In genomic region chr1:213162862-213163261, GRCh38 we compare ENCODE assay signal across 21 cellular contexts.
"Had no signal": no experiment of that assay in that cellular context is flagged by ENCODE, and none has a peak within 500 bp of the region (broad histone marks: within the 10 kb centered on the region; RNA-seq: fewer than 3 reads in every experiment).

No MANE protein-coding gene starts in this region.

- H3K27me3 ChIP-seq: adrenal gland, ascending aorta, brain microvascular endothelial cell, neutrophil, pancreas, right lobe of liver, stomach had no signal

- H3K4me1 ChIP-seq: pancreas, right lobe of liver, stomach had no signal

- DNase-seq: activated gamma-delta T cell treated with Interleukin-2 at 50 U/mL for 16 hours; activated T-cell treated with anti-CD3 and anti-CD28 coated beads, Interleukin-2, amount 50 U/mL, for 1 hour; central memory CD4-positive, alpha-beta T cell; effector memory CD8-positive, alpha-beta T cell; hypothalamus; mammary epithelial cell; pancreas; right lobe of liver; small intestine; stimulated activated CD4-positive, alpha-beta T cell treated with anti-CD3 and anti-CD28 coated beads, Interleukin-15, amount 100 ng/mL, for 24 hours; stomach; T-helper 1 cell; trophoblast cell had no signal

- H3K4me3 ChIP-seq: adrenal gland, ascending aorta, pancreas, right lobe of liver, stomach had no signal

- H3K9me3 ChIP-seq: adrenal gland, ascending aorta, neutrophil, pancreas, right lobe of liver, stomach had no signal

- H3K36me3 ChIP-seq: adrenal gland, ascending aorta, brain microvascular endothelial cell, neutrophil, pancreas, right lobe of liver had no signal

- H3K27ac ChIP-seq: adrenal gland, brain microvascular endothelial cell, neutrophil, pancreas, right lobe of liver, stomach had no signal

- ATAC-seq: activated naive CD4-positive, alpha-beta T cell treated with anti-CD3 and anti-CD28 coated beads, Interleukin-2, amount 50 U/mL, for 72 hours; effector memory CD8-positive, alpha-beta T cell; esophagus mucosa; stimulated activated memory B cell treated with anti-CD40 and anti-IgM and Interleukin-4, amounts not matched to agents 10 μg/mL and 1 μg/mL and 100 μg/mL, for 72 hours; WTC11 had no signal
